ENCODE assay signal across 29 cellular contexts in genomic region chr6:134381926-134382325, GRCh38.
A peak's percentile ranks its signal among the peaks of the same experiment; 100 is the strongest.
DNase-seq lines count a peak whose midpoint lies in the region; ATAC-seq, FAIRE-seq and TF ChIP-seq lines count a peak whose summit lies in the region.
"Had no signal": no experiment of that assay in that cellular context is flagged by ENCODE, and none has a peak within 500 bp of the region (broad histone marks: within the 10 kb centered on the region; RNA-seq: fewer than 3 reads in every experiment).

No MANE protein-coding gene starts in this region.

- no peak overlapping the region for H3K4me3 Mint-ChIP-seq in GM23338
- H3K4me3 Mint-ChIP-seq in activated CD8-positive, alpha-beta T cell treated with anti-CD3 and anti-CD28 coated beads, Interleukin-2, amount 10 ng/mL, durations not matched to agents 7 days and 5 days: no peak overlapping the region
- H3K4me3 Mint-ChIP-seq: activated naive CD8-positive, alpha-beta T cell; CD14-positive monocyte; stimulated activated naive B cell treated with anti-CD40 and anti-IgM and Interleukin-4, amounts not matched to agents 10 μg/mL and 1 μg/mL and 100 μg/mL, for 72 hours had no signal

- H3K4me1 ChIP-seq in GM23338 (ENCODE audit: insufficient read depth): peaks cover 10% of the 10 kb centered on the region
- H3K4me1 ChIP-seq in HepG2 (ENCODE audit: insufficient read depth, low read length): no peaks in the 10 kb centered on the region

- TF ChIP-seq POLR2A in HepG2 (IDR thresholded peaks at IDR 0.05; ENCODE audit: insufficient read depth in 1 of 2, low read depth in 2 of 2, low read length in 2 of 2): no peak

- peaks cover 6% of the 10 kb centered on the region; the same call in 2 of the 3 replicates for H3K36me3 Mint-ChIP-seq in GM23338 (ENCODE audit: low read depth)
- H3K36me3 Mint-ChIP-seq in activated CD8-positive, alpha-beta T cell treated with anti-CD3 and anti-CD28 coated beads, Interleukin-2, amount 10 ng/mL, durations not matched to agents 7 days and 5 days (ENCODE audit: low read depth): no peaks in the 10 kb centered on the region
- H3K36me3 Mint-ChIP-seq: stimulated activated naive B cell treated with anti-CD40 and anti-IgM and Interleukin-4, amounts not matched to agents 10 μg/mL and 1 μg/mL and 100 μg/mL, for 72 hours had no signal

- WGBS in HepG2 (ENCODE audit: low lambda C conversion rate): 65% methylated on average over 5 of the region's 5 CpGs

- in situ Hi-C loops in HepG2 (cut with HindIII; ENCODE audit: extremely low pct_ligation_motif_present, low pct_unique_long_range_greater_than_20kb): no loop called here
- in situ Hi-C loops in ACHN (cut with HindIII; ENCODE audit: low pct_ligation_motif_present, low pct_unique_long_range_greater_than_20kb, low sequenced_read_pairs): no loop called here

- BruUV-seq in HepG2 (replicated peaks; lab: Mats Ljungman, UMichigan): no TSS peak

- H3K27ac ChIP-seq in GM23338 (ENCODE audit: low read depth) (no peak overlapping the region), HepG2 (ENCODE audit: extremely low read length, insufficient read depth, low read length) (no peak overlapping the region)
- H3K27ac ChIP-seq: coronary artery, GM23248, neutrophil, SK-N-MC, suprapubic skin had no signal

- intact Hi-C loops in HepG2 (cut with micrococcal nuclease; ENCODE audit: unreplicated experiment): no loop called here

- H3K27ac Mint-ChIP-seq in GM23338: no peak overlapping the region
- H3K27ac Mint-ChIP-seq in activated CD8-positive, alpha-beta T cell treated with anti-CD3 and anti-CD28 coated beads, Interleukin-2, amount 10 ng/mL, durations not matched to agents 7 days and 5 days: no peak overlapping the region
- H3K27ac Mint-ChIP-seq: activated naive CD8-positive, alpha-beta T cell; activated T-helper 2 cell treated with anti-CD3 and anti-CD28 coated beads, Interferon-gamma antibody, Interleukin-2, Interleukin-4, amounts not matched to agents 10 μg/mL and 5 μg/mL and 100 μg/mL, durations not matched to agents 14 hours and 24 hours and 36 hours; CD14-positive monocyte; progenitor cell of endocrine pancreas; stimulated activated naive B cell treated with anti-CD40 and anti-IgM and Interleukin-4, amounts not matched to agents 10 μg/mL and 1 μg/mL and 100 μg/mL, for 72 hours had no signal

- H3K27me3 ChIP-seq in GM23338 (ENCODE audit: insufficient read depth) (no peaks in the 10 kb centered on the region), HepG2 (ENCODE audit: control insufficient read depth in 1 of 2, insufficient read depth in 2 of 2, low read length in 2 of 2) (no peaks in the 10 kb centered on the region; a peak in 1 of 5 replicates)
- H3K27me3 ChIP-seq: neutrophil, suprapubic skin had no signal

- no peak for TF ChIP-seq RAD21 in HepG2 (CRISPR knock-in tag; IDR thresholded peaks at IDR 0.05)

- CTCF ChIA-PET in HepG2 (lab: Yijun Ruan, JAX; ENCODE audit: low intra/inter-chr PET ratio, low total read pairs): no interaction called here
- CTCF ChIA-PET in activated CD8-positive, alpha-beta T cell treated with anti-CD3 and anti-CD28 coated beads, Interleukin-2, amount 10 ng/mL, durations not matched to agents 7 days and 5 days (lab: Charles Lee): interaction anchor here (1.5 to 1.6 kb wide), 2 partner anchors 30 to 259 kb away, joined by 3 to 7 read pairs; no protein-coding TSS in a partner anchor

- H3K9ac ChIP-seq in HepG2 (ENCODE audit: insufficient read depth, low read depth, low read length): no peak overlapping the region
- H3K9ac ChIP-seq: GM23248 had no signal

- no peak for ATAC-seq in GM23338
- ATAC-seq in HepG2: no peak
- no peak for ATAC-seq in activated CD8-positive, alpha-beta T cell treated with anti-CD3 and anti-CD28 coated beads, Interleukin-2, amount 10 ng/mL, durations not matched to agents 7 days and 5 days
- ATAC-seq: esophagus mucosa; left lobe of liver; stimulated activated naive B cell treated with anti-CD40 and anti-IgM and Interleukin-4, amounts not matched to agents 10 μg/mL and 1 μg/mL and 100 μg/mL, for 72 hours had no signal

- no peaks in the 10 kb centered on the region for H3K9me3 ChIP-seq in HepG2 (ENCODE audit: low read length)
- H3K9me3 ChIP-seq: neutrophil, suprapubic skin had no signal

- no peaks in the 10 kb centered on the region for H4K20me1 ChIP-seq in GM23338 (replicated peaks; ENCODE audit: insufficient read depth)
- no peaks in the 10 kb centered on the region for H4K20me1 ChIP-seq in HepG2 (ENCODE audit: insufficient read depth, low read length)

- H3K9me3 Mint-ChIP-seq in GM23338: peaks cover 8% of the 10 kb centered on the region; the same call in 2 of the 3 replicates
- no peaks in the 10 kb centered on the region for H3K9me3 Mint-ChIP-seq in activated CD8-positive, alpha-beta T cell treated with anti-CD3 and anti-CD28 coated beads, Interleukin-2, amount 10 ng/mL, durations not matched to agents 7 days and 5 days (ENCODE audit: insufficient read depth)
- H3K9me3 Mint-ChIP-seq: activated T-helper 2 cell treated with anti-CD3 and anti-CD28 coated beads, Interferon-gamma antibody, Interleukin-2, Interleukin-4, amounts not matched to agents 10 μg/mL and 5 μg/mL and 100 μg/mL, durations not matched to agents 14 hours and 24 hours and 36 hours had no signal

- TF ChIP-seq EP300 in HepG2 (IDR thresholded peaks at IDR 0.05; ENCODE audit: low read depth in 2 of 2, low read length in 2 of 2) (no peak), HepG2 (CRISPR knock-in tag; IDR thresholded peaks at IDR 0.05; ENCODE audit: borderline replicate concordance) (no peak)

- H3K4me1 Mint-ChIP-seq in GM23338: peaks cover 18% of the 10 kb centered on the region
- H3K4me1 Mint-ChIP-seq in activated CD8-positive, alpha-beta T cell treated with anti-CD3 and anti-CD28 coated beads, Interleukin-2, amount 10 ng/mL, durations not matched to agents 7 days and 5 days (ENCODE audit: low read depth): peaks cover 23% of the 10 kb centered on the region

- H3K9me2 ChIP-seq in GM23338 (ENCODE audit: insufficient read depth): no peaks in the 10 kb centered on the region

- H3K4me3 ChIP-seq in GM23338 (no peak overlapping the region), HepG2 (replicated peaks in 1 of 3; ENCODE audit: insufficient read depth in 1 of 3, low read depth in 2 of 3, low read length in 3 of 3) (no peak overlapping the region)
- H3K4me3 ChIP-seq: coronary artery, GM23248, SK-N-MC, suprapubic skin had no signal

- DNase-seq in COLO668 (lab: John Stamatoyannopoulos, UW; ENCODE audit: unreplicated experiment) (peak; percentile 43), GM23338 (ENCODE audit: low spot score) (no peak), NCI-H345 (lab: John Stamatoyannopoulos, UW) (peak; percentile 37), glomerular endothelial cell (ENCODE audit: extremely low read depth, low read depth, low spot score) (peak; percentile 45), HepG2 (ENCODE audit: low spot score) (no peak), ACHN (no peak)
- DNase-seq in activated CD8-positive, alpha-beta T cell treated with anti-CD3 and anti-CD28 coated beads, Interleukin-2, amount 10 ng/mL, durations not matched to agents 7 days and 5 days: no peak
- DNase-seq: activated CD4-positive, alpha-beta T cell treated with anti-CD3 and anti-CD28 coated beads, Interleukin-2, amount 50 U/mL, for 48 hours; EL; foreskin melanocyte; GM23248; hippocampal formation; mesendoderm; NCI-H226; OCI-M1; stimulated activated CD4-positive, alpha-beta T cell treated with anti-CD3 and anti-CD28 coated beads, Interleukin-15, amount 100 ng/mL, for 24 hours; stimulated activated naive B cell treated with anti-CD40 and anti-IgM and Interleukin-4, amounts not matched to agents 10 μg/mL and 1 μg/mL and 100 μg/mL, for 72 hours had no signal

- no peak for TF ChIP-seq CTCF in GM23338 (conservative IDR thresholded peaks at IDR 0.05; ENCODE audit: low read depth in 2 of 2)
- TF ChIP-seq CTCF in HepG2 (CRISPR knock-in tag; IDR thresholded peaks at IDR 0.05): no peak

- H2AFZ ChIP-seq in GM23338 (peak overlapping the region; percentile 75; the same call in 1 of the 2 replicates), HepG2 (ENCODE audit: low read length) (no peak overlapping the region)
- H2AFZ ChIP-seq: GM23248 had no signal

- H3K36me3 ChIP-seq in GM23338 (ENCODE audit: insufficient read depth): no peaks in the 10 kb centered on the region
- no peaks in the 10 kb centered on the region for H3K36me3 ChIP-seq in HepG2 (replicated peaks in 1 of 2; ENCODE audit: control insufficient read depth in 1 of 2, insufficient read depth in 2 of 2, low read length in 2 of 2)
- H3K36me3 ChIP-seq: neutrophil, suprapubic skin had no signal

- H3K79me2 ChIP-seq in GM23338 (replicated peaks; ENCODE audit: insufficient read depth) (no peaks in the 10 kb centered on the region), HepG2 (ENCODE audit: insufficient read depth, low read length) (no peaks in the 10 kb centered on the region)

- H3K4me2 ChIP-seq in GM23338: no peak overlapping the region
- H3K4me2 ChIP-seq in HepG2 (ENCODE audit: low read depth, low read length): no peak overlapping the region

- no peak for FAIRE-seq in HepG2 (lab: Jason Lieb, UNC)
- FAIRE-seq: bronchial epithelial cell, GM12892 had no signal

- no peaks in the 10 kb centered on the region for H3F3A ChIP-seq in GM23338 (replicated peaks; ENCODE audit: low read depth)

- POLR2A ChIA-PET in HepG2 (lab: Yijun Ruan, JAX): no interaction called here
- POLR2A ChIA-PET in activated CD8-positive, alpha-beta T cell treated with anti-CD3 and anti-CD28 coated beads, Interleukin-2, amount 10 ng/mL, durations not matched to agents 7 days and 5 days (lab: Charles Lee): no interaction called here

- peaks cover 3% of the 10 kb centered on the region for H3K27me3 Mint-ChIP-seq in GM23338 (ENCODE audit: insufficient read depth, low read depth, poor library complexity)
- H3K27me3 Mint-ChIP-seq in activated CD8-positive, alpha-beta T cell treated with anti-CD3 and anti-CD28 coated beads, Interleukin-2, amount 10 ng/mL, durations not matched to agents 7 days and 5 days (ENCODE audit: low read depth): no peaks in the 10 kb centered on the region
- H3K27me3 Mint-ChIP-seq: activated naive CD8-positive, alpha-beta T cell; progenitor cell of endocrine pancreas; stimulated activated naive B cell treated with anti-CD40 and anti-IgM and Interleukin-4, amounts not matched to agents 10 μg/mL and 1 μg/mL and 100 μg/mL, for 72 hours had no signal

TF ChIP-seq in HepG2, 621 proteins besides CTCF, POLR2A, EP300 and RAD21 (continues in another document):
- no peak for TF ChIP-seq ZNF607 (CRISPR knock-in tag; IDR thresholded peaks at IDR 0.05; ENCODE audit: borderline replicate concordance)
- no peak for TF ChIP-seq KLF6 (CRISPR knock-in tag; IDR thresholded peaks at IDR 0.05)
- no peak for TF ChIP-seq ZNF790 (CRISPR knock-in tag; IDR thresholded peaks at IDR 0.05; ENCODE audit: borderline replicate concordance)
- TF ChIP-seq ZNF569 (CRISPR knock-in tag; IDR thresholded peaks at IDR 0.05; ENCODE audit: borderline replicate concordance): no peak
- TF ChIP-seq YY1 (IDR thresholded peaks at IDR 0.05; ENCODE audit: insufficient read depth, insufficient replicate concordance, low read depth, low read length): no peak
- no peak for TF ChIP-seq KDM1A (CRISPR knock-in tag; IDR thresholded peaks at IDR 0.05)
- TF ChIP-seq SIX1 (CRISPR knock-in tag; IDR thresholded peaks at IDR 0.05; ENCODE audit: borderline replicate concordance): no peak
- TF ChIP-seq EZH2 (conservative IDR thresholded peaks at IDR 0.05; ENCODE audit: low read depth, low read length): no peak

Comparison
In these comparisons a context has a peak if more than half of its experiments do, and no peak if none do; other contexts are left out.
1. DNase-seq: peak in COLO668 (single experiment), NCI-H345 (single experiment) and glomerular endothelial cell (single experiment); none in GM23338 (single experiment), HepG2 (single experiment), activated CD8-positive, alpha-beta T cell treated with anti-CD3 and anti-CD28 coated beads, Interleukin-2, amount 10 ng/mL, durations not matched to agents 7 days and 5 days (single experiment) and ACHN (single experiment).